In genomic region chr17:45844695-45845375, GRCh38 we compare ENCODE assay signal across 22 cellular contexts. TPM values are rescaled to one million over a fixed set of nuclear protein-coding genes. Genes with fewer than 3 reads are reported as not detected.
DNase-seq lines count a peak whose midpoint lies in the region; ATAC-seq, FAIRE-seq and TF ChIP-seq lines count a peak whose summit lies in the region.
"Had no signal": no experiment of that assay in that cellular context is flagged by ENCODE, and none has a peak within 500 bp of the region (broad histone marks: within the 10 kb centered on the region; RNA-seq: fewer than 3 reads in every experiment).

A gene with protein sequence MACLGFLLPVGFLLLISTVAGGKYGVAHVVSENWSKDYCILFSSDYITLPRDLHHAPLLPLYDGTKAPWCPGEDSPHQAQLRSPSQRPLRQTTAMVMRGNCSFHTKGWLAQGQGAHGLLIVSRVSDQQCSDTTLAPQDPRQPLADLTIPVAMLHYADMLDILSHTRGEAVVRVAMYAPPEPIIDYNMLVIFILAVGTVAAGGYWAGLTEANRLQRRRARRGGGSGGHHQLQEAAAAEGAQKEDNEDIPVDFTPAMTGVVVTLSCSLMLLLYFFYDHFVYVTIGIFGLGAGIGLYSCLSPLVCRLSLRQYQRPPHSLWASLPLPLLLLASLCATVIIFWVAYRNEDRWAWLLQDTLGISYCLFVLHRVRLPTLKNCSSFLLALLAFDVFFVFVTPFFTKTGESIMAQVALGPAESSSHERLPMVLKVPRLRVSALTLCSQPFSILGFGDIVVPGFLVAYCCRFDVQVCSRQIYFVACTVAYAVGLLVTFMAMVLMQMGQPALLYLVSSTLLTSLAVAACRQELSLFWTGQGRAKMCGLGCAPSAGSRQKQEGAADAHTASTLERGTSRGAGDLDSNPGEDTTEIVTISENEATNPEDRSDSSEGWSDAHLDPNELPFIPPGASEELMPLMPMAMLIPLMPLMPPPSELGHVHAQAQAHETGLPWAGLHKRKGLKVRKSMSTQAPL (plus strand): TSS chr17:45844881. CDS start chr17:45844907, 26 bp downstream.

- no peaks in the 10 kb centered on the region; the same call in 1 of the 2 replicates for H4K20me1 ChIP-seq in K562 (replicated peaks; ENCODE audit: control insufficient read depth, insufficient read depth, low read length)

- POLR2A ChIA-PET in K562 (lab: Yijun Ruan, JAX), result no interaction called here

- no peak within 1 kb of the TSS for H3K4me2 ChIP-seq in K562 (ENCODE audit: insufficient read depth, low read length)
- H3K4me2 ChIP-seq: GM23338 had no signal

- FAIRE-seq in K562 (lab: Jason Lieb, UNC), result no peak
- FAIRE-seq: GM19239 had no signal

- no peaks in the 10 kb centered on the region for H3K9me1 ChIP-seq in K562 (ENCODE audit: control insufficient read depth, insufficient read depth, low read length)

- CTCF ChIA-PET in K562 (lab: Yijun Ruan, JAX; ENCODE audit: low intra/inter-chr PET ratio), result no interaction called here

- H3K36me3 ChIP-seq in K562 (ENCODE audit: control insufficient read depth, insufficient read depth, low read length) (no peaks in the 10 kb centered on the region), mucosa of descending colon (ENCODE audit: low read depth) (no peaks in the 10 kb centered on the region)
- H3K36me3 ChIP-seq: SJCRH30 had no signal

- H3K9me3 Mint-ChIP-seq in glutamatergic neuron (ENCODE audit: unreplicated experiment), result peaks cover 5% of the 10 kb centered on the region
- H3K9me3 Mint-ChIP-seq: CD8-positive, alpha-beta memory T cell; GM23338 had no signal

- no peak within 1 kb of the TSS for H3K4me3 ChIP-seq in K562
- H3K4me3 ChIP-seq in mucosa of descending colon, result no peak within 1 kb of the TSS
- H3K4me3 ChIP-seq: GM23338, SJCRH30 had no signal

- intact Hi-C loops in K562 (cut with micrococcal nuclease), result no loop called here
- intact Hi-C loops in mucosa of descending colon (cut with DNase I, micrococcal nuclease), result no loop called here

- no peak within 1 kb of the TSS for H3K27ac Mint-ChIP-seq in glutamatergic neuron (ENCODE audit: unreplicated experiment)
- H3K27ac Mint-ChIP-seq: CD8-positive, alpha-beta memory T cell; GM23338 had no signal

- H3K4me1 ChIP-seq in K562 (replicated peaks in 1 of 2; ENCODE audit: control insufficient read depth in 2 of 2, insufficient read depth in 2 of 2, low read length in 2 of 2) (peaks cover 0 to 13% of the 10 kb centered on the region in 2 experiments; a peak in 1 of 5 replicates), mucosa of descending colon (ENCODE audit: low read depth) (no peaks in the 10 kb centered on the region)
- H3K4me1 ChIP-seq: SJCRH30 had no signal

- ATAC-seq in K562 (no peak), mucosa of descending colon (peak; percentile 78)
- ATAC-seq: GM23338, HCT116, Panc1 had no signal

- H3K4me1 Mint-ChIP-seq in glutamatergic neuron (ENCODE audit: low read depth, unreplicated experiment), result peaks cover 12% of the 10 kb centered on the region
- H3K4me1 Mint-ChIP-seq: CD8-positive, alpha-beta memory T cell; GM23338 had no signal

- H3K36me3 Mint-ChIP-seq in glutamatergic neuron (ENCODE audit: unreplicated experiment), result no peaks in the 10 kb centered on the region
- H3K36me3 Mint-ChIP-seq: CD8-positive, alpha-beta memory T cell had no signal

- no peaks in the 10 kb centered on the region for H3K79me2 ChIP-seq in K562 (ENCODE audit: control insufficient read depth, insufficient read depth, low read length)

- H2AFZ ChIP-seq in K562 (ENCODE audit: low read depth, low read length), result no peak within 1 kb of the TSS
- H2AFZ ChIP-seq: GM23338 had no signal

- TF ChIP-seq EP300 in K562 (IDR thresholded peaks at IDR 0.05; ENCODE audit: low read length), result no peak

- 2% methylated on average over 12 of the region's 25 CpGs for WGBS in K562 (ENCODE audit: insufficient coverage, low coverage, missing lambda C conversion rate)

- H3K9me3 ChIP-seq in K562 (replicated peaks; ENCODE audit: control insufficient read depth, insufficient read depth, low read depth, low read length) (no peaks in the 10 kb centered on the region), mucosa of descending colon (no peaks in the 10 kb centered on the region)
- H3K9me3 ChIP-seq: SJCRH30 had no signal

- no peak within 1 kb of the TSS for H3K27ac ChIP-seq in K562 (ENCODE audit: extremely low read depth, low read depth, low read length)
- H3K27ac ChIP-seq: SJCRH30 had no signal

- no peak for TF ChIP-seq RAD21 in K562 (CRISPR knock-in tag; conservative IDR thresholded peaks at IDR 0.05 in 1 of 2, IDR thresholded peaks at IDR 0.05 in 1 of 2)

- peaks cover 12 to 61% of the 10 kb centered on the region in 2 experiments; a peak in 4 of 5 replicates for H3K27me3 ChIP-seq in K562 (ENCODE audit: control insufficient read depth in 2 of 2, insufficient read depth in 2 of 2, low read length in 2 of 2)

- TF ChIP-seq CTCF in K562 (IDR thresholded peaks at IDR 0.05 in 2 of 3, conservative IDR thresholded peaks at IDR 0.05 in 1 of 3; ENCODE audit: insufficient read depth in 2 of 3, low read depth in 1 of 3, low read length in 3 of 3) (no peak), mucosa of descending colon (IDR thresholded peaks at IDR 0.05) (no peak), glutamatergic neuron (IDR thresholded peaks at IDR 0.05; ENCODE audit: partially characterized antibody, unreplicated experiment) (no peak)

- peak; percentile 41 for DNase-seq in DMS153 (lab: John Stamatoyannopoulos, UW)
- peak; percentile 10 for DNase-seq in G401 (ENCODE audit: low spot score)
- DNase-seq in K562 (ENCODE audit: extremely low read depth in 1 of 4, low spot score in 3 of 4), result no peak
- peak in 1 of 3 donors; percentile 27 for DNase-seq in mucosa of descending colon
- no peak for DNase-seq in glutamatergic neuron
- no peak for DNase-seq in kidney tubule cell (ENCODE audit: low spot score)
- no peak for DNase-seq in erythroblast (lab: John Stamatoyannopoulos, UW)
- no peak for DNase-seq in middle frontal gyrus (ENCODE audit: extremely low spot score, low spot score)
- DNase-seq: ACHN; C1 segment of cervical spinal cord; CD8-positive, alpha-beta memory T cell; GF-D8; KG1; NCI-H187 treated with DMSO at 0.1 percent for 48 hours; NCI-H226; NCI-H524 treated with DMSO at 0.1 percent for 48 hours; SJCRH30 had no signal

- in situ Hi-C loops in G401 (cut with HindIII; ENCODE audit: low sequenced_read_pairs) (no loop called here), K562 (cut with MboI) (loop anchor here (25.0 kb wide), 1 partner anchor 433 kb away; no protein-coding TSS in a partner anchor)

- H3K4me3 Mint-ChIP-seq in glutamatergic neuron (ENCODE audit: unreplicated experiment), result no peak within 1 kb of the TSS
- H3K4me3 Mint-ChIP-seq: CD8-positive, alpha-beta memory T cell; GM23338 had no signal

- TF ChIP-seq POLR2A in K562 (conservative IDR thresholded peaks at IDR 0.05) (no peak), erythroblast (IDR thresholded peaks at IDR 0.05; ENCODE audit: low read length) (no peak)

- H3K27me3 Mint-ChIP-seq in glutamatergic neuron (ENCODE audit: unreplicated experiment), result no peaks in the 10 kb centered on the region

- BruUV-seq in K562 (replicated peaks; lab: Mats Ljungman, UMichigan), result no TSS peak

- H3K9ac ChIP-seq in K562 (ENCODE audit: insufficient read depth in 1 of 2, low read depth in 2 of 2, low read length in 2 of 2), result no peak within 1 kb of the TSS; a peak in 1 of 4 replicates

TF ChIP-seq in K562, 482 proteins besides CTCF, POLR2A, EP300 and RAD21:
- TF ChIP-seq CBX3 (IDR thresholded peaks at IDR 0.05; ENCODE audit: borderline replicate concordance in 1 of 2, low read length in 2 of 2) (no peak), SNAPC5 (CRISPR knock-in tag; IDR thresholded peaks at IDR 0.05) (no peak), NFIC (IDR thresholded peaks at IDR 0.05) (peak; percentile 71), FOXJ2 (tag; IDR thresholded peaks at IDR 0.05) (no peak), KLF13 (tag; IDR thresholded peaks at IDR 0.05; ENCODE audit: borderline replicate concordance, low read depth) (no peak), ZNF175 (CRISPR knock-in tag; IDR thresholded peaks at IDR 0.05; ENCODE audit: low read depth) (no peak)
TF ChIP-seq in K562: peak in this region for 1.

RNA-seq across cellular contexts. Expression of the gene that starts here (rescaled TPM):
- total RNA-seq in G401 (2014; rRNA removed; shearing (Covaris generic)), result not detected in 2 replicates
- total RNA-seq in K562 (2011; cell fraction: chromatin; rRNA removed; ENCODE audit: low replicate concordance), result not detected in 2 replicates
- not detected in 2 replicates for total RNA-seq in K562 (2011; cell fraction: nucleolus; rRNA removed)
- not detected in 2 replicates for total RNA-seq in K562 (2011; cell fraction: nucleoplasm; rRNA removed)
- not detected in 2 replicates for total RNA-seq in K562 (2014; rRNA removed)
- not detected in 2 replicates for total RNA-seq in K562 (2014; rRNA removed; fragmentation: Illumina TruSeq; extraction: Trizol)
- total RNA-seq in K562 (2015; rRNA removed; fragmentation: Illumina TruSeq; extraction: Trizol), result not detected in 2 replicates
- not detected in 2 replicates for total RNA-seq in K562 (2021)
- polyA plus RNA-seq in K562 (2011; rRNA removed), result not detected in 2 replicates
- not detected in 2 replicates for polyA plus RNA-seq in K562 (2011; cell fraction: cytosol; rRNA removed)
- polyA plus RNA-seq in K562 (2011; cell fraction: nucleus; rRNA removed), result not detected in 2 replicates
- not detected in 2 replicates for polyA plus RNA-seq in K562 (2012)
- not detected in 2 replicates for polyA plus RNA-seq in K562 (2014; fragmentation: Illumina TruSeq; extraction: Trizol)
- not detected for polyA plus RNA-seq in K562 (2014; fragmentation: Nextera tagmentation; extraction: Ambion mirVana)
- not detected in 2 replicates for polyA plus RNA-seq in K562 (2014; rRNA removed)
- polyA minus RNA-seq in K562 (2011; rRNA and poly(A)+ RNA removed), result not detected in 2 replicates
- not detected in 2 replicates for polyA minus RNA-seq in K562 (2011; cell fraction: cytosol; rRNA and poly(A)+ RNA removed)
- not detected in 2 replicates for polyA minus RNA-seq in K562 (2011; cell fraction: nucleus; rRNA and poly(A)+ RNA removed)
- total RNA-seq in mucosa of descending colon, result not detected
- not detected for total RNA-seq in glutamatergic neuron (ENCODE audit: unreplicated experiment)
- total RNA-seq: CD8-positive, alpha-beta memory T cell; Daoy; SJCRH30 had no signal
- polyA plus RNA-seq: CD8-positive, alpha-beta memory T cell; GM23338 had no signal

Comparison
In these comparisons a context has a peak if more than half of its experiments do, and no peak if none do; other contexts are left out.
1. Peak in DNase-seq in G401; RNA of the gene not detected or under 1 TPM.
2. Peak in ATAC-seq in mucosa of descending colon; RNA of the gene not detected or under 1 TPM.